In the genomic region with DNA sequence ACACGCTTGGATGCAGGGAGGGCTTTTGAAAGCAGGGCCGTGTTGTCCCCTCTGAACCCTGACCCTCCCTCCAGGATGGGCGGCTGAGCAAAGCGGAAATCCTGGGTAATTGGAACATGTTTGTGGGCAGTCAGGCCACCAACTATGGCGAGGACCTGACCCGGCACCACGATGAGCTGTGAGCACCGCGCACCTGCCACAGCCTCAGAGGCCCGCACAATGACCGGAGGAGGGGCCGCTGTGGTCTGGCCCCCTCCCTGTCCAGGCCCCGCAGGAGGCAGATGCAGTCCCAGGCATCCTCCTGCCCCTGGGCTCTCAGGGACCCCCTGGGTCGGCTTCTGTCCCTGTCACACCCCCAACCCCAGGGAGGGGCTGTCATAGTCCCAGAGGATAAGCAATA, we compare ENCODE assay signal across 1 cellular context.
TF ChIP-seq lines count a peak whose summit lies in the region.

No MANE protein-coding gene starts in this region.

TF ChIP-seq in HepG2, 621 proteins besides CTCF, POLR2A, EP300 and RAD21:
- TF ChIP-seq SATB2 (CRISPR knock-in tag; IDR thresholded peaks at IDR 0.05) (no peak), AGO2 (optimal IDR thresholded peaks at IDR 0.05; ENCODE audit: low read depth, low read length) (peak; percentile 35)
